In the genomic region with DNA sequence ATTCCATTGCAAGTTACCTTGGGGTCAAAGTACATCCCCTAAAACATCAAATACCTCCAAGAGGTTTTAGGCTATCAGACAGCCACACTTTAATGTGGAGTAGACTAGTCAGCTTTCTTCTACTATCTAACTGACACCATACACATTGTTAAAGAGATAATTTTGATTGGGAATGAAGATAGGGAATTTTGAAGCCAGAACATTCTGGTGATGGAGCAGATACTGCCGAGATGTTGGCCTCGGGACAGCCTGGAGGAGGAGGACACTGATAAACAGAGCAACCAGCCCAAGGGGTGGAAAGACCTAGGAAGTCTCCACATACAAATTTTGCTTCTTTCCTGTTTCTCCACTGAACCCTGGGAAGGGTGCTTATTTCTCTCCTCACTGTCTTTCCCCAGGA, we compare ENCODE assay signal across 21 cellular contexts.
"Had no signal": no experiment of that assay in that cellular context is flagged by ENCODE, and none has a peak within 500 bp of the region (broad histone marks: within the 10 kb centered on the region; RNA-seq: fewer than 3 reads in every experiment).

No MANE protein-coding gene starts in this region.

- H3K4me3 ChIP-seq: lung, prostate gland, sigmoid colon, SJSA1, tibial nerve had no signal

- H3K27me3 ChIP-seq: neutrophil, SJSA1, tibial nerve had no signal

- H3K9me3 ChIP-seq: neutrophil, prostate gland, sigmoid colon, SJSA1, tibial nerve had no signal

- H3K4me3 Mint-ChIP-seq: activated CD4-positive, alpha-beta memory T cell treated with anti-CD3 and anti-CD28 coated beads, Interleukin-2, amount 10 ng/mL, durations not matched to agents 7 days and 5 days; activated CD4-positive, alpha-beta T cell treated with anti-CD3 and anti-CD28 coated beads for 36 hours; activated naive CD8-positive, alpha-beta T cell treated with anti-CD3 and anti-CD28 coated beads, Interleukin-2, amount 50 U/mL, for 24 hours; effector memory CD8-positive, alpha-beta T cell; naive thymus-derived CD4-positive, alpha-beta T cell had no signal

- H3K27ac ChIP-seq: neutrophil, prostate gland, SJSA1, WERI-Rb-1 had no signal

- H3K4me1 ChIP-seq: prostate gland had no signal

- H3K27ac Mint-ChIP-seq: activated CD4-positive, alpha-beta memory T cell treated with anti-CD3 and anti-CD28 coated beads, Interleukin-2, amount 10 ng/mL, durations not matched to agents 7 days and 5 days; activated CD4-positive, alpha-beta T cell treated with anti-CD3 and anti-CD28 coated beads for 36 hours; activated naive CD8-positive, alpha-beta T cell treated with anti-CD3 and anti-CD28 coated beads, Interleukin-2, amount 50 U/mL, for 24 hours; effector memory CD8-positive, alpha-beta T cell had no signal

- H3K27me3 Mint-ChIP-seq: activated CD4-positive, alpha-beta memory T cell treated with anti-CD3 and anti-CD28 coated beads, Interleukin-2, amount 10 ng/mL, durations not matched to agents 7 days and 5 days; activated CD4-positive, alpha-beta T cell treated with anti-CD3 and anti-CD28 coated beads for 36 hours; activated naive CD8-positive, alpha-beta T cell treated with anti-CD3 and anti-CD28 coated beads, Interleukin-2, amount 50 U/mL, for 24 hours; effector memory CD8-positive, alpha-beta T cell; naive thymus-derived CD4-positive, alpha-beta T cell had no signal

- ATAC-seq: activated CD4-positive, alpha-beta T cell treated with anti-CD3 and anti-CD28 coated beads for 36 hours; activated naive CD8-positive, alpha-beta T cell treated with anti-CD3 and anti-CD28 coated beads, Interleukin-2, amount 50 U/mL, for 24 hours; effector memory CD8-positive, alpha-beta T cell; naive thymus-derived CD4-positive, alpha-beta T cell had no signal

- H3K36me3 ChIP-seq: neutrophil, prostate gland, sigmoid colon, SJSA1, tibial nerve, WERI-Rb-1 had no signal

- DNase-seq: activated CD4-positive, alpha-beta memory T cell treated with anti-CD3 and anti-CD28 coated beads, Interleukin-2, amount 10 ng/mL, durations not matched to agents 7 days and 5 days; activated CD4-positive, alpha-beta T cell treated with anti-CD3 and anti-CD28 coated beads for 36 hours; activated CD8-positive, alpha-beta memory T cell treated with anti-CD3 and anti-CD28 coated beads, Interleukin-2, amount 50 U/mL, for 4 hours; activated naive CD4-positive, alpha-beta T cell treated with Interleukin-2 at 50 U/mL for 16 hours; activated naive CD8-positive, alpha-beta T cell treated with anti-CD3 and anti-CD28 coated beads, Interleukin-2, amount 50 U/mL, for 24 hours; central memory CD4-positive, alpha-beta T cell; cortex of kidney; effector memory CD8-positive, alpha-beta T cell; hypothalamus; naive thymus-derived CD4-positive, alpha-beta T cell; sigmoid colon; stimulated activated CD4-positive, alpha-beta T cell treated with anti-CD3 and anti-CD28 coated beads, Interleukin-12 subunit alpha, Interleukin-12 subunit beta, amount 100 ng/mL, for 4 hours; stimulated activated CD4-positive, alpha-beta T cell treated with anti-CD3 and anti-CD28 coated beads, Interleukin-2, amount 100 ng/mL, for 48 hours; stimulated activated naive CD4-positive, alpha-beta T cell treated with Interleukin-2 at 50 U/mL for 16 hours; SW 1271; WERI-Rb-1 had no signal

- H3K9me3 Mint-ChIP-seq: activated CD4-positive, alpha-beta memory T cell treated with anti-CD3 and anti-CD28 coated beads, Interleukin-2, amount 10 ng/mL, durations not matched to agents 7 days and 5 days; activated naive CD8-positive, alpha-beta T cell treated with anti-CD3 and anti-CD28 coated beads, Interleukin-2, amount 50 U/mL, for 24 hours; effector memory CD8-positive, alpha-beta T cell; naive thymus-derived CD4-positive, alpha-beta T cell had no signal
